ENCODE assay signal across 15 cellular contexts in genomic region chr9:127746959-127747569, GRCh38. TPM values are rescaled to one million over a fixed set of nuclear protein-coding genes. Genes with fewer than 3 reads are reported as not detected.
DNase-seq lines count a peak whose midpoint lies in the region; ATAC-seq and TF ChIP-seq lines count a peak whose summit lies in the region.
"Had no signal": no experiment of that assay in that cellular context is flagged by ENCODE, and none has a peak within 500 bp of the region (broad histone marks: within the 10 kb centered on the region; RNA-seq: fewer than 3 reads in every experiment).

No MANE protein-coding gene starts in this region.

- no peak for ATAC-seq in HG02610 (IDR thresholded peaks at IDR 0.05; ENCODE audit: unreplicated experiment)
- ATAC-seq in HG03378 (IDR thresholded peaks at IDR 0.05; ENCODE audit: unreplicated experiment), result no peak
- ATAC-seq: right cardiac atrium had no signal

- no peak overlapping the region for H2BK15ac ChIP-seq in mesendoderm (replicated peaks; ENCODE audit: low read depth)

- no peaks in the 10 kb centered on the region for H3K36me3 ChIP-seq in mesendoderm (ENCODE audit: control insufficient read depth, insufficient read depth, low read length)
- no peaks in the 10 kb centered on the region for H3K36me3 ChIP-seq in SJCRH30

- H3K36me3 Mint-ChIP-seq in HFFc6 (ENCODE audit: low read depth), result no peaks in the 10 kb centered on the region
- H3K36me3 Mint-ChIP-seq in activated naive CD4-positive, alpha-beta T cell treated with anti-CD3 and anti-CD28 coated beads, Interleukin-2, amount 50 U/mL, for 24 hours, result no peaks in the 10 kb centered on the region

- H3K4me1 ChIP-seq in mesendoderm (ENCODE audit: control insufficient read depth, low read depth, low read length) (no peaks in the 10 kb centered on the region), SJCRH30 (no peaks in the 10 kb centered on the region)

- H3K18ac ChIP-seq in mesendoderm (ENCODE audit: low read length), result no peak overlapping the region

- no CpG with 5 or more reads among the region's 15 CpGs for WGBS in mesendoderm (ENCODE audit: extremely low coverage, insufficient coverage, low lambda C conversion rate)

- H3K27ac Mint-ChIP-seq in HFFc6, result no peak overlapping the region
- H3K27ac Mint-ChIP-seq in activated naive CD4-positive, alpha-beta T cell treated with anti-CD3 and anti-CD28 coated beads, Interleukin-2, amount 50 U/mL, for 24 hours, result no peak overlapping the region
- H3K27ac Mint-ChIP-seq: T-helper 2 cell treated with Interferon-gamma antibody and Interleukin-4, amounts not matched to agents 5 μg/mL and 100 μg/mL, for 36 hours had no signal

- no peak overlapping the region for H4K8ac ChIP-seq in mesendoderm (ENCODE audit: low read depth, low read length)

- H4K5ac ChIP-seq in mesendoderm (ENCODE audit: low read length), result no peak overlapping the region

- no peaks in the 10 kb centered on the region for H3K9me3 Mint-ChIP-seq in HFFc6
- no peaks in the 10 kb centered on the region for H3K9me3 Mint-ChIP-seq in activated naive CD4-positive, alpha-beta T cell treated with anti-CD3 and anti-CD28 coated beads, Interleukin-2, amount 50 U/mL, for 24 hours
- H3K9me3 Mint-ChIP-seq: T-helper 2 cell treated with Interferon-gamma antibody and Interleukin-4, amounts not matched to agents 5 μg/mL and 100 μg/mL, for 36 hours had no signal

- no peaks in the 10 kb centered on the region for H3K79me1 ChIP-seq in mesendoderm (ENCODE audit: low read length)

- H3K4me2 ChIP-seq in mesendoderm (ENCODE audit: low read length), result no peak overlapping the region

- DNase-seq in activated CD8-positive, alpha-beta memory T cell treated with anti-CD3 and anti-CD28 coated beads, Interleukin-2, amount 50 U/mL, for 4 hours, result peak; percentile 45
- no peak for DNase-seq in activated CD8-positive, alpha-beta memory T cell treated with anti-CD3 and anti-CD28 coated beads for 24 hours
- no peak for DNase-seq in HFFc6
- peak; percentile 44 for DNase-seq in mesendoderm
- no peak for DNase-seq in SJCRH30
- DNase-seq: foreskin melanocyte; NK-92 treated with Interleukin-12 subunit alpha and Interleukin-12 subunit beta, amount 100 ng/mL, for 24 hours; stimulated activated CD4-positive, alpha-beta T cell treated with anti-CD3 and anti-CD28 coated beads, Interleukin-2, amount 100 ng/mL, for 24 hours had no signal

- H3K27ac ChIP-seq in mesendoderm (ENCODE audit: low read depth, low read length), result no peak overlapping the region
- H3K27ac ChIP-seq in SJCRH30, result no peak overlapping the region

- H3K9ac ChIP-seq in mesendoderm (ENCODE audit: low read length), result no peak overlapping the region

- no peaks in the 10 kb centered on the region for H3K79me2 ChIP-seq in mesendoderm (ENCODE audit: control insufficient read depth, insufficient read depth, low read length)

- H3K56ac ChIP-seq in mesendoderm (ENCODE audit: low read length), result no peak overlapping the region

- H2BK5ac ChIP-seq in mesendoderm (ENCODE audit: low read length), result no peak overlapping the region

- no peak overlapping the region for H3K4me3 Mint-ChIP-seq in HFFc6
- H3K4me3 Mint-ChIP-seq in activated naive CD4-positive, alpha-beta T cell treated with anti-CD3 and anti-CD28 coated beads, Interleukin-2, amount 50 U/mL, for 24 hours, result peak overlapping the region; percentile 47
- H3K4me3 Mint-ChIP-seq: T-helper 2 cell treated with Interferon-gamma antibody and Interleukin-4, amounts not matched to agents 5 μg/mL and 100 μg/mL, for 36 hours had no signal

- H3K4ac ChIP-seq in mesendoderm (ENCODE audit: low read depth, low read length), result no peak overlapping the region

- no peak overlapping the region for H3K4me3 ChIP-seq in mesendoderm (ENCODE audit: low read length)
- no peak overlapping the region for H3K4me3 ChIP-seq in SJCRH30
- H3K4me3 ChIP-seq: upper lobe of left lung had no signal

- no peak overlapping the region for H2BK120ac ChIP-seq in mesendoderm (ENCODE audit: low read depth, low read length)

- H3K27me3 ChIP-seq in mesendoderm (ENCODE audit: insufficient read depth, low read length, poor library complexity), result no peaks in the 10 kb centered on the region
- no peaks in the 10 kb centered on the region for H3K27me3 ChIP-seq in SJCRH30
- H3K27me3 ChIP-seq: upper lobe of left lung had no signal

- TF ChIP-seq CTCF in HFFc6 (IDR thresholded peaks at IDR 0.05), result 0 out of 2 replicates have a peak, but pooled peaks have one; percentile 8

- H3K9me3 ChIP-seq in SJCRH30 (replicated peaks), result no peaks in the 10 kb centered on the region
- H3K9me3 ChIP-seq: upper lobe of left lung had no signal

- peaks cover 48% of the 10 kb centered on the region for H3K27me3 Mint-ChIP-seq in HFFc6 (ENCODE audit: insufficient read depth)
- H3K27me3 Mint-ChIP-seq in activated naive CD4-positive, alpha-beta T cell treated with anti-CD3 and anti-CD28 coated beads, Interleukin-2, amount 50 U/mL, for 24 hours, result no peaks in the 10 kb centered on the region

- H3K4me1 Mint-ChIP-seq in HFFc6 (ENCODE audit: low read depth), result peaks cover 5% of the 10 kb centered on the region
- H3K4me1 Mint-ChIP-seq in activated naive CD4-positive, alpha-beta T cell treated with anti-CD3 and anti-CD28 coated beads, Interleukin-2, amount 50 U/mL, for 24 hours, result peaks cover 17% of the 10 kb centered on the region

- no peak overlapping the region for H3K23ac ChIP-seq in mesendoderm (ENCODE audit: low read length)

- H2AK5ac ChIP-seq in mesendoderm (ENCODE audit: low read length), result no peak overlapping the region

RNA-seq across cellular contexts. Expression of gene TOR2A, which starts 12.0 kb away (rescaled TPM):
- total RNA-seq in HFFc6 (2021; fragmentation: NEBNext Ultra II Directional; extraction: Animal tissue kit (Norgen Biotek cat#: 25700)), result 1 to 10 TPM; 6.6 to 8.3 (median 8.1) TPM
- polyA plus RNA-seq in mesendoderm (2013, experiment 1 of 2), result 11.5 TPM
- polyA plus RNA-seq in mesendoderm (2013, experiment 2 of 2), result 12.2 TPM
- 3.9 and 5.8 TPM in 2 replicates for total RNA-seq in SJCRH30 (2014; rRNA removed; shearing (Covaris generic))

RNA-seq across cellular contexts. Expression of gene TTC16, which starts 31.2 kb away (rescaled TPM):
- not detected for total RNA-seq in HFFc6 (2021; fragmentation: NEBNext Ultra II Directional; extraction: Animal tissue kit (Norgen Biotek cat#: 25700))
- 0.01 TPM for polyA plus RNA-seq in mesendoderm (2013, experiment 1 of 2)
- not detected for polyA plus RNA-seq in mesendoderm (2013, experiment 2 of 2)
- not detected in 2 replicates for total RNA-seq in SJCRH30 (2014; rRNA removed; shearing (Covaris generic))
- total RNA-seq: lung microvascular endothelial cell had no signal

RNA-seq across cellular contexts. Expression of gene SH2D3C, which starts 31.4 kb away (rescaled TPM):
- not detected for total RNA-seq in HFFc6 (2021; fragmentation: NEBNext Ultra II Directional; extraction: Animal tissue kit (Norgen Biotek cat#: 25700))
- polyA plus RNA-seq in mesendoderm (2013, experiment 1 of 2), result 2.0 TPM
- polyA plus RNA-seq in mesendoderm (2013, experiment 2 of 2), result 2.3 TPM
- 0.99 and 1.4 TPM in 2 replicates for total RNA-seq in SJCRH30 (2014; rRNA removed; shearing (Covaris generic))

RNA-seq across cellular contexts. Expression of gene PTRH1, which starts 31.6 kb away (rescaled TPM):
- 10 to 100 TPM; 21.0 to 22.1 (median 21.5) TPM for total RNA-seq in HFFc6 (2021; fragmentation: NEBNext Ultra II Directional; extraction: Animal tissue kit (Norgen Biotek cat#: 25700))
- polyA plus RNA-seq in mesendoderm (2013, experiment 1 of 2), result 6.1 TPM
- polyA plus RNA-seq in mesendoderm (2013, experiment 2 of 2), result 6.9 TPM
- total RNA-seq in SJCRH30 (2014; rRNA removed; shearing (Covaris generic)), result 4.3 and 7.0 TPM in 2 replicates

RNA-seq across cellular contexts. Expression of gene CDK9, which starts 38.8 kb away (rescaled TPM):
- total RNA-seq in HFFc6 (2021; fragmentation: NEBNext Ultra II Directional; extraction: Animal tissue kit (Norgen Biotek cat#: 25700)), result 10 to 100 TPM; 52.0 to 61.3 (median 56.2) TPM
- polyA plus RNA-seq in mesendoderm (2013, experiment 1 of 2), result 50.9 TPM
- polyA plus RNA-seq in mesendoderm (2013, experiment 2 of 2), result 48.8 TPM
- 19.2 and 21.8 TPM in 2 replicates for total RNA-seq in SJCRH30 (2014; rRNA removed; shearing (Covaris generic))

Comparison
In these comparisons a context has a peak if more than half of its experiments do, and no peak if none do; other contexts are left out.
1. DNase-seq: peak in activated CD8-positive, alpha-beta memory T cell treated with anti-CD3 and anti-CD28 coated beads, Interleukin-2, amount 50 U/mL, for 4 hours (single experiment) and mesendoderm (single experiment); none in activated CD8-positive, alpha-beta memory T cell treated with anti-CD3 and anti-CD28 coated beads for 24 hours (single experiment), HFFc6 (single experiment) and SJCRH30 (0 of 2).